In the genomic region with DNA sequence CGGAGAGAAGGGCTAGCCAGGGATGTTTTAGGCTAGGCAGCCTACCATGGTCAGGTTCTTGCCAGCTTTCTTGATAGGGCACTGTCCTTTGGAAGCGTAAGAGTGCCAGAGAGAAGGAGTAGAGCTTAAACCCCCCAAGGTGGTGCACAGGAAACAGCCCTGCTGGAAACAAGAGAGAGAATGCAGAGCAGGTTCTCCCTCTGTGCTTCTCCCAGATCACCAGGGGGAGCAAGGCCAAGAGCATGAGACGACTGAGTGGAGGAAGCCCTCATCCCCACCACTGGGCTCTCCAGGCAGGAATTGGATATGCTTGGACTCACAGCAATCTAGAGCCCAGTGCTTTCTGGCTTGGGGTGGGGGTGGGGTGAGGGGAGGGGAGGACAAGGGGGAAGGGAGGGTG, we compare ENCODE assay signal across 16 cellular contexts. TPM values are rescaled to one million over a fixed set of nuclear protein-coding genes. Genes with fewer than 3 reads are reported as not detected.
A peak's percentile ranks its signal among the peaks of the same experiment; 100 is the strongest.
DNase-seq lines count a peak whose midpoint lies in the region; FAIRE-seq and TF ChIP-seq lines count a peak whose summit lies in the region.
"Had no signal": no experiment of that assay in that cellular context is flagged by ENCODE, and none has a peak within 500 bp of the region (broad histone marks: within the 10 kb centered on the region; RNA-seq: fewer than 3 reads in every experiment).

No MANE protein-coding gene starts in this region.

- H4K5ac ChIP-seq in H1 (ENCODE audit: insufficient read length, low read depth, low read length), result no peak overlapping the region

- H3K4me3 ChIP-seq in CD4-positive, alpha-beta memory T cell (ENCODE audit: low read length in 2 of 2), result no peak overlapping the region
- no peak overlapping the region for H3K4me3 ChIP-seq in H1 (ENCODE audit: extremely low read depth in 1 of 4, insufficient read depth in 2 of 4, low read depth in 3 of 4, low read length in 4 of 4)
- no peak overlapping the region for H3K4me3 ChIP-seq in mammary epithelial cell (replicated peaks in 1 of 3; ENCODE audit: insufficient read depth in 1 of 3, low read depth in 2 of 3, low read length in 3 of 3)

- no peaks in the 10 kb centered on the region for H3K9me3 ChIP-seq in CD4-positive, alpha-beta memory T cell (ENCODE audit: control insufficient read depth in 1 of 2, low read length in 2 of 2)
- H3K9me3 ChIP-seq in H1 (ENCODE audit: insufficient read depth in 2 of 2, low read depth in 1 of 2, low read length in 1 of 2), result no peaks in the 10 kb centered on the region
- H3K9me3 ChIP-seq in mammary epithelial cell (replicated peaks; ENCODE audit: insufficient read depth, low read length), result peaks cover 3% of the 10 kb centered on the region

- no peaks in the 10 kb centered on the region for H3K23me2 ChIP-seq in H1 (ENCODE audit: low read depth, low read length)

- POLR2A ChIA-PET in CD4-positive, alpha-beta memory T cell (lab: Charles Lee; ENCODE audit: partially characterized antibody), result interaction anchor here (0.7 to 6.9 kb wide), 4 partner anchors 23 to 89 kb away, joined by 5 to 166 read pairs (median 34); a partner anchor contains a TSS
- POLR2A ChIA-PET in H1 (lab: Charles Lee; ENCODE audit: partially characterized antibody), result interaction anchor here (0.9 kb wide), 1 partner anchor 10 kb away, joined by 3 read pairs; no protein-coding TSS in a partner anchor

- H3K9ac ChIP-seq in H1 (replicated peaks in 1 of 4; ENCODE audit: extremely low read depth in 1 of 4, low read depth in 3 of 4, low read length in 3 of 4) (no peak overlapping the region), mammary epithelial cell (ENCODE audit: insufficient read depth, low read length) (no peak overlapping the region)

- no peaks in the 10 kb centered on the region for H3K36me3 ChIP-seq in CD4-positive, alpha-beta memory T cell (ENCODE audit: insufficient read depth, low read length)
- H3K36me3 ChIP-seq in H1 (ENCODE audit: control insufficient read depth in 2 of 4, insufficient read depth in 4 of 4, low read length in 3 of 4) (no peaks in the 10 kb centered on the region), mammary epithelial cell (ENCODE audit: insufficient read depth, low read length) (no peaks in the 10 kb centered on the region)

- CTCF ChIA-PET in CD4-positive, alpha-beta memory T cell (lab: Charles Lee; ENCODE audit: partially characterized antibody), result interaction anchor here (1.0 to 8.3 kb wide), 3 partner anchors 14 to 188 kb away, joined by 3 to 67 read pairs (median 3); no protein-coding TSS in a partner anchor
- CTCF ChIA-PET in H1 (lab: Charles Lee; ENCODE audit: partially characterized antibody), result interaction anchor here (1.0 to 2.2 kb wide), 5 partner anchors 9 to 188 kb away, joined by 3 to 8 read pairs (median 3); no protein-coding TSS in a partner anchor
- CTCF ChIA-PET in mammary epithelial cell (lab: Charles Lee; ENCODE audit: low non-redundant PET), result interaction anchor here (0.5 kb wide), 2 partner anchors 13 to 172 kb away, joined by 3 to 8 read pairs; no protein-coding TSS in a partner anchor

- BruUV-seq in mammary epithelial cell (replicated peaks; lab: Mats Ljungman, UMichigan), result no TSS peak

- H3K23ac ChIP-seq in H1 (ENCODE audit: insufficient read length), result no peak overlapping the region

- no peaks in the 10 kb centered on the region for H3K27me3 Mint-ChIP-seq in CD4-positive, alpha-beta memory T cell
- no peaks in the 10 kb centered on the region for H3K27me3 Mint-ChIP-seq in progenitor cell of endocrine pancreas

- no peaks in the 10 kb centered on the region for H3K9me3 Mint-ChIP-seq in CD4-positive, alpha-beta memory T cell
- no peaks in the 10 kb centered on the region for H3K9me3 Mint-ChIP-seq in progenitor cell of endocrine pancreas (ENCODE audit: low read depth)

- peak overlapping the region; percentile 65 for H3K27ac ChIP-seq in CD4-positive, alpha-beta memory T cell (ENCODE audit: low read depth, low read length)
- no peak overlapping the region for H3K27ac ChIP-seq in H1 (ENCODE audit: low read depth, low read length)
- H3K27ac ChIP-seq in mammary epithelial cell (ENCODE audit: insufficient read depth, low read depth, low read length), result no peak overlapping the region

- no peak overlapping the region for H4K91ac ChIP-seq in H1 (replicated peaks; ENCODE audit: insufficient read length, low read length)

- FAIRE-seq in H1 (lab: Jason Lieb, UNC) (no peak), frontal cortex (lab: Jason Lieb, UNC) (no peak)
- FAIRE-seq: D721Med, endometrium, GM12892 had no signal

- H3K36me3 Mint-ChIP-seq in CD4-positive, alpha-beta memory T cell, result peaks cover 11 to 21% of the 10 kb centered on the region in 2 donors
- H3K36me3 Mint-ChIP-seq in progenitor cell of endocrine pancreas (ENCODE audit: insufficient read depth), result no peaks in the 10 kb centered on the region

- peaks cover 54 to 91% (median 74%) of the 10 kb centered on the region in 4 donors for H3K4me1 Mint-ChIP-seq in CD4-positive, alpha-beta memory T cell
- peaks cover 25% of the 10 kb centered on the region for H3K4me1 Mint-ChIP-seq in progenitor cell of endocrine pancreas (ENCODE audit: low read depth)

- in situ Hi-C loops in mammary epithelial cell (cut with MboI; ENCODE audit: low sequenced_read_pairs in 2 of 2), result no loop called here

- 76% methylated on average over 3 of the region's 3 CpGs; no CpG with 5 or more reads in 1 of the 2 experiments for WGBS in H1 (ENCODE audit: extremely low coverage in 1 of 2, insufficient coverage in 1 of 2, insufficient read length in 1 of 2, insufficient replicate concordance in 2 of 2, low coverage in 1 of 2, low lambda C conversion rate in 2 of 2, missing lambda C conversion rate in 1 of 2), 2 experiments
- 95% methylated on average over 2 of the region's 3 CpGs for WGBS in mammary epithelial cell (ENCODE audit: low coverage, missing lambda C conversion rate)

- no peak overlapping the region for H3K18ac ChIP-seq in H1 (ENCODE audit: extremely low read depth, low read length)

- no peaks in the 10 kb centered on the region for H3K79me1 ChIP-seq in H1 (ENCODE audit: low read depth, low read length)

- H3K4me3 Mint-ChIP-seq in CD4-positive, alpha-beta memory T cell, result peak overlapping the region in 6 of 8 donors; percentile 25 to 87 (median 39)
- no peak overlapping the region for H3K4me3 Mint-ChIP-seq in progenitor cell of endocrine pancreas (ENCODE audit: low read depth)

- H3K27me3 ChIP-seq in CD4-positive, alpha-beta memory T cell (ENCODE audit: insufficient read depth, low read length), result no peaks in the 10 kb centered on the region
- H3K27me3 ChIP-seq in H1 (replicated peaks in 1 of 4; ENCODE audit: control insufficient read depth in 3 of 4, extremely low read depth in 1 of 4, insufficient read depth in 3 of 4, low read length in 3 of 4), result no peaks in the 10 kb centered on the region
- H3K27me3 ChIP-seq in mammary epithelial cell (ENCODE audit: insufficient read depth, low read length), result no peaks in the 10 kb centered on the region

- H4K20me1 ChIP-seq in H1 (replicated peaks in 1 of 2; ENCODE audit: control insufficient read depth in 1 of 2, insufficient read depth in 2 of 2, low read length in 2 of 2) (peaks cover 0 to 1% of the 10 kb centered on the region in 2 experiments), mammary epithelial cell (ENCODE audit: insufficient read depth, low read length) (no peaks in the 10 kb centered on the region)

- no peak overlapping the region for H4K8ac ChIP-seq in H1 (ENCODE audit: extremely low read depth, insufficient read depth, low read length)

- H3K27ac Mint-ChIP-seq in CD4-positive, alpha-beta memory T cell, result peak overlapping the region; percentile 93 to 99 (median 98)
- peak overlapping the region; percentile 71 for H3K27ac Mint-ChIP-seq in progenitor cell of endocrine pancreas

- H2BK15ac ChIP-seq in H1 (ENCODE audit: low read length), result no peak overlapping the region

- DNase-seq in CD4-positive, alpha-beta memory T cell, result no peak
- peak; percentile 19 for DNase-seq in NCI-H69 (lab: John Stamatoyannopoulos, UW)
- DNase-seq in H1 (ENCODE audit: low read depth in 1 of 2, low spot score in 2 of 2), result no peak
- DNase-seq in progenitor cell of endocrine pancreas (ENCODE audit: low spot score, unreplicated experiment), result no peak
- no peak for DNase-seq in frontal cortex (ENCODE audit: low spot score in 2 of 2)
- no peak for DNase-seq in mammary epithelial cell
- DNase-seq in NAMALWA (ENCODE audit: low spot score), result no peak
- no peak for DNase-seq in posterior vena cava (ENCODE audit: low spot score)
- DNase-seq: activated CD4-positive, alpha-beta T cell treated with anti-CD3 and anti-CD28 coated beads for 1 hour; NCI-H526 treated with DMSO at 0.1 percent for 48 hours; occipital lobe; SHP77; stimulated activated CD4-positive, alpha-beta T cell treated with anti-CD3 and anti-CD28 coated beads, Interleukin-4, amount 100 ng/mL, for 4 hours had no signal

- no peak overlapping the region for H2BK12ac ChIP-seq in H1 (ENCODE audit: low read depth, low read length)

- dilution Hi-C loops in mammary epithelial cell (cut with HindIII; ENCODE audit: low sequenced_read_pairs), result loop anchor here (10.0 kb wide), 1 partner anchor 172 kb away; no protein-coding TSS in a partner anchor

- H2AK5ac ChIP-seq in H1 (ENCODE audit: low read depth, low read length), result no peak overlapping the region

- H2AFZ ChIP-seq in H1 (ENCODE audit: low read length) (no peak overlapping the region), mammary epithelial cell (ENCODE audit: low read depth, low read length) (no peak overlapping the region)

- no peak overlapping the region for H3K4ac ChIP-seq in H1 (replicated peaks; ENCODE audit: insufficient read length, low read depth, low read length)

- H3K79me2 ChIP-seq in H1 (ENCODE audit: control insufficient read depth in 1 of 2, insufficient read depth in 2 of 2, low read length in 2 of 2) (no peaks in the 10 kb centered on the region), mammary epithelial cell (ENCODE audit: insufficient read depth, low read length) (peaks cover 54% of the 10 kb centered on the region)

- H2BK5ac ChIP-seq in H1 (ENCODE audit: low read depth, low read length), result no peak overlapping the region; the same call in 1 of the 2 replicates

- peak in 2 of 3 experiments; percentile 3 to 21; a peak in 2 of 4 replicates for TF ChIP-seq CTCF in H1 (IDR thresholded peaks at IDR 0.05; ENCODE audit: control extremely low read depth in 1 of 3, insufficient read depth in 1 of 3, low read depth in 1 of 3, low read length in 3 of 3)
- no peak for TF ChIP-seq CTCF in progenitor cell of endocrine pancreas (IDR thresholded peaks at IDR 0.05; ENCODE audit: unreplicated experiment)
- TF ChIP-seq CTCF in mammary epithelial cell (conservative IDR thresholded peaks at IDR 0.05 in 1 of 2, IDR thresholded peaks at IDR 0.05 in 1 of 2; ENCODE audit: extremely low read depth in 1 of 2, insufficient read depth in 1 of 2, low read depth in 1 of 2, low read length in 2 of 2), result no peak

- H3K4me2 ChIP-seq in H1 (ENCODE audit: insufficient read depth in 1 of 2, low read depth in 2 of 2, low read length in 2 of 2) (no peak overlapping the region; a peak in 1 of 4 replicates), mammary epithelial cell (ENCODE audit: insufficient read depth, low read depth, low read length) (no peak overlapping the region)

- H3K56ac ChIP-seq in H1 (replicated peaks; ENCODE audit: insufficient read length, low read depth, low read length), result no peak overlapping the region

- TF ChIP-seq EP300 in H1 (IDR thresholded peaks at IDR 0.05; ENCODE audit: borderline replicate concordance in 1 of 2, low read depth in 2 of 2, low read length in 2 of 2), result no peak

- no peak overlapping the region for H2BK120ac ChIP-seq in H1 (replicated peaks; ENCODE audit: low read depth, low read length)

- no peak for TF ChIP-seq POLR2A in H1 (IDR thresholded peaks at IDR 0.05; ENCODE audit: control extremely low read depth in 1 of 2, low read depth in 2 of 2, low read length in 2 of 2)

- H3K4me1 ChIP-seq in CD4-positive, alpha-beta memory T cell (ENCODE audit: insufficient read depth, low read length), result peaks cover 90% of the 10 kb centered on the region
- H3K4me1 ChIP-seq in H1 (replicated peaks in 1 of 4; ENCODE audit: control insufficient read depth in 3 of 4, insufficient read depth in 4 of 4, low read length in 3 of 4), result peaks cover 3 to 16% (median 10%) of the 10 kb centered on the region in 4 experiments
- H3K4me1 ChIP-seq in mammary epithelial cell (ENCODE audit: insufficient read depth, low read length), result peaks cover 26% of the 10 kb centered on the region

- peak in 1 of 2 experiments; percentile 18; a peak in 1 of 4 replicates for TF ChIP-seq RAD21 in H1 (IDR thresholded peaks at IDR 0.05 in 1 of 2, conservative IDR thresholded peaks at IDR 0.05 in 1 of 2; ENCODE audit: low read depth in 2 of 2, low read length in 2 of 2)

- no peak overlapping the region for H2BK20ac ChIP-seq in H1 (ENCODE audit: low read length)

- intact Hi-C loops in CD4-positive, alpha-beta memory T cell (cut with micrococcal nuclease), result no loop called here
- intact Hi-C loops in mammary epithelial cell (cut with micrococcal nuclease) (no loop called here), posterior vena cava (cut with DNase I) (no loop called here)

- no peak overlapping the region for H3K14ac ChIP-seq in H1 (ENCODE audit: insufficient read length)

RNA-seq across cellular contexts. Expression of a gene that starts 49.8 kb away (rescaled TPM):
- 10 to 100 TPM; 97.2 to 98.6 TPM for total RNA-seq in CD4-positive, alpha-beta memory T cell
- 10 to 100 TPM; 14.8 to 41.7 TPM for polyA plus RNA-seq in CD4-positive, alpha-beta memory T cell
- 11.2 and 12.3 TPM in 2 replicates for total RNA-seq in H1 (2021; fragmentation: NEBNext Ultra II Directional; extraction: Animal tissue kit (Norgen Biotek cat#: 25700))
- polyA plus RNA-seq in H1 (2011; rRNA removed) (12.2 and 17.5 TPM in 2 replicates), mammary epithelial cell (67.7 TPM)
- 17.0 TPM for polyA plus RNA-seq in H1 (2011; cell fraction: cytosol; rRNA removed)
- polyA plus RNA-seq in H1 (2011; cell fraction: nucleus; rRNA removed), result 27.5 TPM
- polyA plus RNA-seq in H1 (2012, experiment 1 of 2), result 12.1 to 18.5 TPM (median 15.9 TPM) in 4 replicates
- polyA plus RNA-seq in H1 (2012, experiment 2 of 2), result 1.3 TPM
- polyA plus RNA-seq in H1 (2013, experiment 1 of 2), result 16.3 TPM
- polyA plus RNA-seq in H1 (2013, experiment 2 of 2), result 14.3 TPM
- polyA minus RNA-seq in H1 (2011; rRNA and poly(A)+ RNA removed), result 66.3 and 82.5 TPM in 2 replicates
- 35.2 TPM for polyA minus RNA-seq in H1 (2011; cell fraction: cytosol; rRNA and poly(A)+ RNA removed)
- 34.8 TPM for polyA minus RNA-seq in H1 (2011; cell fraction: nucleus; rRNA and poly(A)+ RNA removed)
- total RNA-seq in progenitor cell of endocrine pancreas (39.2 and 40.8 TPM in 2 replicates), frontal cortex (24.9 TPM), mammary epithelial cell (10 to 100 TPM; 70.5 to 91.1 TPM), posterior vena cava (100 to 1,000 TPM; 245 to 250 TPM)
- 229 TPM for polyA minus RNA-seq in mammary epithelial cell

Comparison
In these comparisons a context has a peak if more than half of its experiments do, and no peak if none do; other contexts are left out.
1. CTCF ChIP-seq: peak in H1 (2 of 3); none in progenitor cell of endocrine pancreas (single experiment) and mammary epithelial cell (0 of 2).